18 cellular contexts compared by ENCODE assay signal in the genomic region with DNA sequence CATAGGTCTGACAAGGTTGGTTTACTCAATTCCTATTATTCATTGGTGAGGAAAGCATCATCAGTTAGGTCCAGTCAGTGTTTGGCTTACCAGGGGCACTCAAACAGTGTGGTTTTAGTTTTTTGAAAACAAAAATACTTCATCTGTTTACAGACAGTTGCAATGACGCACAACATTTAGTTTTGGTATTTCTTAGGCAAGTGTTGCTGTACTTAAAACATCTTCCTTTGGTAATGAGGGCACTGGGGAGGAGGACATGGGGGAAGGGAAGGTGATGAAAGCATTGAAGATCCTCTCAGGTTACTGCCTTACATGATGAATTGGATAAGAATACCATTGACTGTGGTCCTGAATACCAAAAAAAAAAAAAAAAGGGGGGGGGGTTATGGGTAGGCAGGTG.
"Had no signal": no experiment of that assay in that cellular context is flagged by ENCODE, and none has a peak within 500 bp of the region (broad histone marks: within the 10 kb centered on the region; RNA-seq: fewer than 3 reads in every experiment).

No MANE protein-coding gene starts in this region.

- DNase-seq: effector memory CD8-positive, alpha-beta T cell; esophagus squamous epithelium; heart right ventricle; hypothalamus; islet precursor cell; natural killer cell; sigmoid colon; small intestine; stimulated activated CD4-positive, alpha-beta T cell treated with anti-CD3 and anti-CD28 coated beads, Interleukin-12 subunit alpha, Interleukin-12 subunit beta, amount 100 ng/mL, for 4 hours; stimulated activated naive CD4-positive, alpha-beta T cell treated with Interleukin-2 at 50 U/mL for 16 hours; tibial artery had no signal

- H3K4me1 ChIP-seq: heart right ventricle, right atrium auricular region, sigmoid colon, tibial artery had no signal

- H3K9me3 ChIP-seq: esophagus squamous epithelium, heart right ventricle, right atrium auricular region, sigmoid colon, tibial artery had no signal

- H3K9me3 Mint-ChIP-seq: dendritic cell treated with granulocyte-macrophage colony-stimulating factor and Interleukin-4, amounts not matched to agents 40 ng/mL and 50 ng/mL, for 4 days; effector memory CD8-positive, alpha-beta T cell; natural killer cell; neural crest cell had no signal

- H3K36me3 Mint-ChIP-seq: mesothelial cell of epicardium, natural killer cell had no signal

- FAIRE-seq: colon, frontal cortex, small intestine had no signal

- H3K36me3 ChIP-seq: esophagus squamous epithelium, heart right ventricle, right atrium auricular region, sigmoid colon, tibial artery had no signal

- H3K4me3 Mint-ChIP-seq: dendritic cell treated with granulocyte-macrophage colony-stimulating factor and Interleukin-4, amounts not matched to agents 40 ng/mL and 50 ng/mL, for 4 days; effector memory CD8-positive, alpha-beta T cell; mesothelial cell of epicardium; natural killer cell; neural crest cell had no signal

- H3K27me3 ChIP-seq: esophagus squamous epithelium, right atrium auricular region, sigmoid colon, tibial artery had no signal

- ATAC-seq: effector memory CD8-positive, alpha-beta T cell; heart right ventricle; left lobe of liver; natural killer cell had no signal

- H3K4me1 Mint-ChIP-seq: natural killer cell had no signal

- H3K27ac Mint-ChIP-seq: dendritic cell treated with granulocyte-macrophage colony-stimulating factor and Interleukin-4, amounts not matched to agents 40 ng/mL and 50 ng/mL, for 4 days; effector memory CD8-positive, alpha-beta T cell; mesothelial cell of epicardium; natural killer cell had no signal

- H3K4me3 ChIP-seq: esophagus squamous epithelium, heart right ventricle, right atrium auricular region, sigmoid colon, tibial artery had no signal

- H3K27me3 Mint-ChIP-seq: dendritic cell treated with granulocyte-macrophage colony-stimulating factor and Interleukin-4, amounts not matched to agents 40 ng/mL and 50 ng/mL, for 4 days had no signal

- H3K27ac ChIP-seq: esophagus squamous epithelium, heart right ventricle, right atrium auricular region, sigmoid colon, tibial artery had no signal
